Comparison of ENCODE assay signal across 7 cellular contexts in the genomic region with DNA sequence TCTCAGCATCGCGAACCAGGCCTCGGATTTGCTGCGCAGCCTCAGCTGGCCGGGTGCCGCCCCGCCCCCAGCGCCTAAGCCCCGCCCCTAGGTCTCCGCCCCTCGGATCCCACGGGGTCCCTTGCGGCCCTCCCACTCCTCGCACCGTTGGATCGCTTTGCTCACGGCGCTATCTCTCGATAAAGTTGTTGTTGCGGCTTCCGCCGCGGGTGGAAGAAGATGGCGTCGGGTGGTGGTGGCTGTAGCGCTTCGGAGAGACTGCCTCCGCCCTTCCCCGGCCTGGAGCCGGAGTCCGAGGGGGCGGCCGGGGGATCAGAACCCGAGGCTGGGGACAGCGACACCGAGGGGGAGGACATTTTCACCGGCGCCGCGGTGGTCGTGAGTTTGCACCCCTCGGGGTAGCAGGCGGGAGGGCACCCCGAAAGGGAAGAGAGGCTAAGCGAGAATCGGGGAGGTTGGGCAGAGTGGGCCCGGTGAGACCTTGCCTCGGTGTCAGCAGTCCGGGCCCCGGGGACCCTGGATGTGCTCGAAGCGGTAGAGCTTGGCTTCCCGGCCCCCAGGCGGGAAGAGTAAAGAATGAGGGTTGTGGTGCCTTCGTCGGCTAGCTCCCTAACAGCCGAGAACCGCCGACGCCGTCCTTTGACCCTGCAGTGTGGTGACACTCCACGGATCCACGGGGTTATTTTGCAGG. TPM values are rescaled to one million over a fixed set of nuclear protein-coding genes. Genes with fewer than 3 reads are reported as not detected.
DNase-seq lines count a peak whose midpoint lies in the region; ATAC-seq and TF ChIP-seq lines count a peak whose summit lies in the region.

A gene with protein sequence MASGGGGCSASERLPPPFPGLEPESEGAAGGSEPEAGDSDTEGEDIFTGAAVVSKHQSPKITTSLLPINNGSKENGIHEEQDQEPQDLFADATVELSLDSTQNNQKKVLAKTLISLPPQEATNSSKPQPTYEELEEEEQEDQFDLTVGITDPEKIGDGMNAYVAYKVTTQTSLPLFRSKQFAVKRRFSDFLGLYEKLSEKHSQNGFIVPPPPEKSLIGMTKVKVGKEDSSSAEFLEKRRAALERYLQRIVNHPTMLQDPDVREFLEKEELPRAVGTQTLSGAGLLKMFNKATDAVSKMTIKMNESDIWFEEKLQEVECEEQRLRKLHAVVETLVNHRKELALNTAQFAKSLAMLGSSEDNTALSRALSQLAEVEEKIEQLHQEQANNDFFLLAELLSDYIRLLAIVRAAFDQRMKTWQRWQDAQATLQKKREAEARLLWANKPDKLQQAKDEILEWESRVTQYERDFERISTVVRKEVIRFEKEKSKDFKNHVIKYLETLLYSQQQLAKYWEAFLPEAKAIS (plus strand): TSS at position 188 of the 691 bp plus-strand sequence. CDS start 32 bp downstream, at position 220.

- H3K27me3 ChIP-seq in iPS-15b (ENCODE audit: control insufficient read depth, insufficient read depth, low read length) = no peaks in the 10 kb centered on the region

- H3K4me1 Mint-ChIP-seq in MCF 10A (ENCODE audit: insufficient read depth, unreplicated experiment) = peaks cover 21% of the 10 kb centered on the region

- POLR2A ChIA-PET in MCF 10A (lab: Yijun Ruan, JAX) = interaction anchor here (0.6 to 4.9 kb wide), 17 partner anchors 9 to 1722 kb away, joined by 3 to 64 read pairs (median 5); partner anchors contain the start of genes PPIB and RPS27L

- no peaks in the 10 kb centered on the region for H3K36me3 ChIP-seq in iPS-15b (ENCODE audit: control insufficient read depth, insufficient read depth, low read length)

- H3K36me3 Mint-ChIP-seq in MCF 10A (ENCODE audit: insufficient read depth, unreplicated experiment) = peaks cover 30% of the 10 kb centered on the region

- peak within 1 kb of the TSS; percentile 10 for H3K9ac ChIP-seq in iPS-15b (ENCODE audit: low read depth, low read length)

- ATAC-seq in GM18520 (IDR thresholded peaks at IDR 0.05; ENCODE audit: unreplicated experiment) (peak; percentile 40), HG03135 (IDR thresholded peaks at IDR 0.05; ENCODE audit: unreplicated experiment) (peak; percentile 44)

- peaks cover 3% of the 10 kb centered on the region for H3K4me1 ChIP-seq in iPS-15b (ENCODE audit: control insufficient read depth, insufficient read depth, low read length)

- TF ChIP-seq CTCF in VCaP (conservative IDR thresholded peaks at IDR 0.05) (no peak), MCF 10A (IDR thresholded peaks at IDR 0.05; ENCODE audit: unreplicated experiment) (no peak)

- H3K27me3 Mint-ChIP-seq in MCF 10A (ENCODE audit: insufficient read depth, unreplicated experiment) = no peaks in the 10 kb centered on the region

- H3K4me3 ChIP-seq in iPS-15b (ENCODE audit: low read depth, low read length) = peak within 1 kb of the TSS; percentile 89
- H3K4me3 ChIP-seq in skeletal muscle cell (ENCODE audit: low read depth, low read length) = peak within 1 kb of the TSS; percentile 80

- H3K9me3 ChIP-seq in iPS-15b (ENCODE audit: control insufficient read depth, insufficient read depth, low read length) = no peaks in the 10 kb centered on the region

- no peaks in the 10 kb centered on the region for H3K9me3 Mint-ChIP-seq in MCF 10A (ENCODE audit: unreplicated experiment)

- peak within 1 kb of the TSS; percentile 92 for H3K4me3 Mint-ChIP-seq in MCF 10A (ENCODE audit: unreplicated experiment)

- CTCF ChIA-PET in MCF 10A (lab: Yijun Ruan, JAX) = interaction anchor here (0.6 to 0.9 kb wide), 2 partner anchors 15 to 57 kb away, joined by 3 to 5 read pairs; no protein-coding TSS in a partner anchor

- DNase-seq in NCI-H2227 (lab: John Stamatoyannopoulos, UW; ENCODE audit: unreplicated experiment) (peak; percentile 94), MCF 10A (ENCODE audit: unreplicated experiment) (peak; percentile 93), skeletal muscle cell (ENCODE audit: low read depth) (peak; percentile 82)

- TSS peak; percentile 43 for BruUV-seq in MCF 10A (replicated peaks; lab: Mats Ljungman, UMichigan)

- intact Hi-C loops in MCF 10A (cut with micrococcal nuclease) = loop anchor here (2.0 kb wide), 1 partner anchor 57 kb away; no protein-coding TSS in a partner anchor

- H3K27ac Mint-ChIP-seq in MCF 10A (ENCODE audit: low read depth, unreplicated experiment) = peak within 1 kb of the TSS; percentile 98

- H3K27ac ChIP-seq in VCaP = peak within 1 kb of the TSS; percentile 94

RNA-seq across cellular contexts. Expression of the gene that starts here (rescaled TPM):
- 70.2 and 83.6 TPM in 2 replicates for total RNA-seq in MCF 10A (2022)

Comparison
In these comparisons a context has a peak if more than half of its experiments do, and no peak if none do; other contexts are left out.
1. Peak in every context shown above with its lines: DNase-seq, ATAC-seq, H3K4me3 ChIP-seq and H3K27ac ChIP-seq.